Comparison of ENCODE assay signal across 7 cellular contexts in the genomic region with DNA sequence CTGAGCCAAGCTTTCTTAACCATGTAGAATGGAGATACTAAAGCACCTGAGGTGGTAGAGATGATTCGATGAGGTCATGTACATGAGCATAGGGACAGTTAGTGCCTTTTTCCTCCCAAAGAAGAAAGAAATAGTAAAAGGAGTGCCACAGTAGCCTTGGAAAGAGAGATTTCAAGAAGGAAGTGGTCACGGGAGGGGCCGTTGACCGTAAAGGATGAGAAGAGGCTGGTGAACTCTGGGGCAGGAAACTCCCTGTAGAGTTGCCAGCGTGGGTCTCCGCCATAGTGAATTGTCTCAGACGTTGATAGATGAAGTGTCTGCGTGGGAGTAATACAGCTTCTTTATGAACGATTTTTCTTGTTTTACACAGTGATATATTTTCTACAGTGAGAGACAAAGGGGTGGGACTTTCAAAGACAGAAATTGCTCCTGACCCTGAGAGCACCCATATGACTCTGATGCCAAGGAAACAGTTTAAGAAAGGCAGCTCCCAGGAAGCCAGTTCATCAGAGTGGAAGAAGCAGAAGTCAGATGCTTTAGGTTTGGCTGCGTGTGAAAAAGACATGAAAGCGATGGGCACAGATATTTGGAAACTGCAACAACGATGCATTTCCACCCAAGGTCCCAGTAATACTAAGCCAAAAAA. TPM values are rescaled to one million over a fixed set of nuclear protein-coding genes. Genes with fewer than 3 reads are reported as not detected.
DNase-seq lines count a peak whose midpoint lies in the region; TF ChIP-seq lines count a peak whose summit lies in the region.

No MANE protein-coding gene starts in this region.

- no peaks in the 10 kb centered on the region for H4K20me1 ChIP-seq in hepatocyte (ENCODE audit: insufficient read depth, poor library complexity, severe bottlenecking)

- intact Hi-C loops in prostate gland (cut with DNase I): no loop called here

- H2AFZ ChIP-seq in hepatocyte: no peak overlapping the region

- H3K4me2 ChIP-seq in hepatocyte: no peak overlapping the region

- no peaks in the 10 kb centered on the region for H3K9me3 ChIP-seq in hepatocyte (ENCODE audit: low read depth)
- H3K9me3 ChIP-seq in prostate gland: no peaks in the 10 kb centered on the region

- TF ChIP-seq POLR2A in GM19099 (IDR thresholded peaks at IDR 0.05; ENCODE audit: extremely low read depth, insufficient read length, low read depth) (peak; percentile 31), prostate gland (IDR thresholded peaks at IDR 0.05) (no peak)

- no peaks in the 10 kb centered on the region for H3K9me2 ChIP-seq in hepatocyte (replicated peaks; ENCODE audit: insufficient read depth)

- H3K4me1 ChIP-seq in hepatocyte (ENCODE audit: insufficient read depth) (no peaks in the 10 kb centered on the region), prostate gland (replicated peaks) (no peaks in the 10 kb centered on the region)

- 88% methylated on average over 12 of the region's 12 CpGs for WGBS in hepatocyte (ENCODE audit: low lambda C conversion rate, missing lambda C conversion rate)
- WGBS in prostate gland: 48% methylated on average over 12 of the region's 12 CpGs

- no peak for TF ChIP-seq CTCF in HL-60 (IDR thresholded peaks at IDR 0.05; ENCODE audit: insufficient read depth, low read length)
- no peak for TF ChIP-seq CTCF in hepatocyte (IDR thresholded peaks at IDR 0.05; ENCODE audit: poor library complexity)
- no peak for TF ChIP-seq CTCF in prostate gland (IDR thresholded peaks at IDR 0.05)

- H3K27ac ChIP-seq in HL-60 (replicated peaks) (peak overlapping the region; percentile 43; the same call in 1 of the 2 replicates), hepatocyte (peak overlapping the region; percentile 28), prostate gland (no peak overlapping the region)

- DNase-seq in HL-60 (ENCODE audit: low read depth in 1 of 2, low spot score in 1 of 2): peak in 1 of 2 experiments; percentile 48
- peak; percentile 50 for DNase-seq in activated T-cell treated with anti-CD3 and anti-CD28 coated beads for 48 hours (ENCODE audit: low read depth)
- DNase-seq in hepatocyte (ENCODE audit: low spot score): no peak
- DNase-seq in stimulated activated CD8-positive, alpha-beta memory T cell treated with anti-CD3 and anti-CD28 coated beads, Interleukin-12 subunit alpha, Interleukin-12 subunit beta, amount 100 ng/mL, for 4 hours (ENCODE audit: low read depth): peak; percentile 15
- DNase-seq in NCI-H1092 (lab: John Stamatoyannopoulos, UW): no peak
- no peak for DNase-seq in prostate gland (ENCODE audit: low spot score)

- H3K36me3 ChIP-seq in hepatocyte (replicated peaks; ENCODE audit: insufficient read depth, low read depth) (no peaks in the 10 kb centered on the region), prostate gland (no peaks in the 10 kb centered on the region)

- H3K27me3 ChIP-seq in HL-60 (ENCODE audit: insufficient read depth, poor library complexity, severe bottlenecking) (no peaks in the 10 kb centered on the region), hepatocyte (no peaks in the 10 kb centered on the region), prostate gland (replicated peaks; ENCODE audit: insufficient read depth) (no peaks in the 10 kb centered on the region)

- H3K4me3 ChIP-seq in HL-60 (replicated peaks; ENCODE audit: insufficient read depth, low read length) (no peak overlapping the region), hepatocyte (no peak overlapping the region), prostate gland (no peak overlapping the region)

- H3K79me2 ChIP-seq in hepatocyte: peaks cover 4% of the 10 kb centered on the region

RNA-seq across cellular contexts. Expression of a gene that starts 41.3 kb away (rescaled TPM):
- 107 and 109 TPM in 2 replicates for total RNA-seq in hepatocyte
- polyA plus RNA-seq in hepatocyte: 50.9 and 54.6 TPM in 2 replicates
- total RNA-seq in prostate gland: 10 to 100 TPM; 23.9 to 42.6 TPM

Comparison
In these comparisons a context has a peak if more than half of its experiments do, and no peak if none do; other contexts are left out.
1. DNase-seq: peak in activated T-cell treated with anti-CD3 and anti-CD28 coated beads for 48 hours (single experiment) and stimulated activated CD8-positive, alpha-beta memory T cell treated with anti-CD3 and anti-CD28 coated beads, Interleukin-12 subunit alpha, Interleukin-12 subunit beta, amount 100 ng/mL, for 4 hours (single experiment); none in hepatocyte (single experiment), NCI-H1092 (single experiment) and prostate gland (single experiment).
2. H3K27ac ChIP-seq: peak in HL-60 (single experiment) and hepatocyte (single experiment); none in prostate gland (0 of 2).